In genomic region chr21:42525228-42525604, GRCh38 we compare ENCODE assay signal across 8 cellular contexts. TPM values are rescaled to one million over a fixed set of nuclear protein-coding genes. Genes with fewer than 3 reads are reported as not detected.
A peak's percentile ranks its signal among the peaks of the same experiment; 100 is the strongest.
DNase-seq lines count a peak whose midpoint lies in the region; ATAC-seq, FAIRE-seq and TF ChIP-seq lines count a peak whose summit lies in the region.

No MANE protein-coding gene starts in this region.

- no peak overlapping the region for H3K27ac ChIP-seq in HepG2 (ENCODE audit: extremely low read length, insufficient read depth, low read length)
- H3K27ac ChIP-seq in aorta (ENCODE audit: low read depth in 1 of 2, low read length in 2 of 2) = no peak overlapping the region

- in situ Hi-C loops in HepG2 (cut with HindIII; ENCODE audit: extremely low pct_ligation_motif_present, low pct_unique_long_range_greater_than_20kb) = no loop called here

- POLR2A ChIA-PET in HepG2 (lab: Yijun Ruan, JAX) = interaction anchor here (0.8 kb wide), 1 partner anchor 12 kb away, joined by 3 read pairs; no protein-coding TSS in a partner anchor

- no peak for TF ChIP-seq EP300 in HepG2 (IDR thresholded peaks at IDR 0.05; ENCODE audit: low read depth in 2 of 2, low read length in 2 of 2)
- no peak for TF ChIP-seq EP300 in HepG2 (CRISPR knock-in tag; IDR thresholded peaks at IDR 0.05; ENCODE audit: borderline replicate concordance)

- no peaks in the 10 kb centered on the region for H3K79me2 ChIP-seq in HepG2 (ENCODE audit: insufficient read depth, low read length)

- H3K4me2 ChIP-seq in HepG2 (ENCODE audit: low read depth, low read length) = peak overlapping the region; percentile 30; the same call in 1 of the 2 replicates

- intact Hi-C loops in HepG2 (cut with micrococcal nuclease; ENCODE audit: unreplicated experiment) = loop anchor here (5.0 kb wide), 1 partner anchor 47 kb away; no protein-coding TSS in a partner anchor
- intact Hi-C loops in aorta (cut with DNase I) = no loop called here

- H4K20me1 ChIP-seq in HepG2 (ENCODE audit: insufficient read depth, low read length) = no peaks in the 10 kb centered on the region

- H3K9me3 ChIP-seq in HepG2 (ENCODE audit: low read length) (no peaks in the 10 kb centered on the region), aorta (ENCODE audit: control insufficient read depth, low read length) (no peaks in the 10 kb centered on the region)

- no peak for TF ChIP-seq CTCF in HepG2 (CRISPR knock-in tag; IDR thresholded peaks at IDR 0.05)

- TF ChIP-seq RAD21 in HepG2 (CRISPR knock-in tag; IDR thresholded peaks at IDR 0.05) = no peak

- H3K9ac ChIP-seq in HepG2 (ENCODE audit: insufficient read depth, low read depth, low read length) = no peak overlapping the region

- H3K36me3 ChIP-seq in HepG2 (replicated peaks in 1 of 2; ENCODE audit: control insufficient read depth in 1 of 2, insufficient read depth in 2 of 2, low read length in 2 of 2) = no peaks in the 10 kb centered on the region
- no peaks in the 10 kb centered on the region for H3K36me3 ChIP-seq in aorta (ENCODE audit: control insufficient read depth in 1 of 2, insufficient read depth in 2 of 2, low read length in 1 of 2)

- no TSS peak for BruUV-seq in HepG2 (replicated peaks; lab: Mats Ljungman, UMichigan)

- 20% methylated on average over 6 of the region's 8 CpGs for WGBS in HepG2 (ENCODE audit: low lambda C conversion rate)
- 16 to 17% methylated on average over 8 of the region's 8 CpGs for WGBS in aorta, 2 donors

- H3K4me1 ChIP-seq in HepG2 (ENCODE audit: insufficient read depth, low read length) (peaks cover 40% of the 10 kb centered on the region), aorta (ENCODE audit: control insufficient read depth in 1 of 2, insufficient read depth in 2 of 2, low read length in 2 of 2) (no peaks in the 10 kb centered on the region)

- no peaks in the 10 kb centered on the region for H3K9me3 Mint-ChIP-seq in activated naive CD8-positive, alpha-beta T cell (ENCODE audit: low read depth)

- ATAC-seq in GM18511 (IDR thresholded peaks at IDR 0.05; ENCODE audit: unreplicated experiment) (peak; percentile 34), HG02759 (IDR thresholded peaks at IDR 0.05; ENCODE audit: unreplicated experiment) (peak; percentile 19), HepG2 (no peak), aorta (ENCODE audit: low FRiP score) (peak; percentile 20), SK-N-SH treated with all-trans-retinoic acid at 6 μM for 48 hours (no peak)

- no peaks in the 10 kb centered on the region for H3K27me3 Mint-ChIP-seq in activated naive CD8-positive, alpha-beta T cell

- no peak for TF ChIP-seq POLR2A in HepG2 (IDR thresholded peaks at IDR 0.05; ENCODE audit: insufficient read depth in 1 of 2, low read depth in 2 of 2, low read length in 2 of 2)

- FAIRE-seq in HepG2 (lab: Jason Lieb, UNC) (no peak), GM19239 (lab: Jason Lieb, UNC) (no peak)

- H3K4me3 Mint-ChIP-seq in activated naive CD8-positive, alpha-beta T cell = peak overlapping the region; percentile 58

- H3K4me3 ChIP-seq in HepG2 (replicated peaks in 1 of 3; ENCODE audit: insufficient read depth in 1 of 3, low read depth in 2 of 3, low read length in 3 of 3) = no peak overlapping the region
- no peak overlapping the region for H3K4me3 ChIP-seq in aorta (ENCODE audit: low read length in 2 of 2)

- no peak for DNase-seq in HepG2 (ENCODE audit: low spot score)
- DNase-seq in aorta = no peak
- no peak for DNase-seq in GM19239 (ENCODE audit: insufficient read length, low spot score)
- DNase-seq in activated CD4-positive, alpha-beta T cell treated with anti-CD3 and anti-CD28 coated beads for 1 hour = no peak

- CTCF ChIA-PET in HepG2 (lab: Yijun Ruan, JAX; ENCODE audit: low intra/inter-chr PET ratio, low total read pairs) = no interaction called here

- H3K27me3 ChIP-seq in HepG2 (ENCODE audit: control insufficient read depth in 1 of 2, insufficient read depth in 2 of 2, low read length in 2 of 2) (0 out of 5 replicates have a peak, but pooled peaks cover 0 to 4% of the 10 kb centered on the region in 2 experiments), aorta (ENCODE audit: control insufficient read depth in 1 of 2, insufficient read depth in 2 of 2, low read length in 1 of 2) (no peaks in the 10 kb centered on the region)

- peaks cover 15% of the 10 kb centered on the region for H3K36me3 Mint-ChIP-seq in activated naive CD8-positive, alpha-beta T cell

- no peak overlapping the region for H2AFZ ChIP-seq in HepG2 (ENCODE audit: low read length)

- H3K4me1 Mint-ChIP-seq in activated naive CD8-positive, alpha-beta T cell (ENCODE audit: low read depth) = peaks cover 55% of the 10 kb centered on the region

- H3K27ac Mint-ChIP-seq in activated naive CD8-positive, alpha-beta T cell = peak overlapping the region; percentile 64

TF ChIP-seq in HepG2, 621 proteins besides CTCF, POLR2A, EP300 and RAD21 (continues in another document):
- TF ChIP-seq ZSCAN22 (CRISPR knock-in tag; IDR thresholded peaks at IDR 0.05) (no peak), ZFP36 (IDR thresholded peaks at IDR 0.05; ENCODE audit: borderline replicate concordance, low read depth, low read length, partially characterized antibody) (no peak), POLR2AphosphoS5 (IDR thresholded peaks at IDR 0.05; ENCODE audit: low read depth, low read length) (no peak)

TF ChIP-seq in SK-N-SH treated with all-trans-retinoic acid at 6 μM for 48 hours, 23 proteins besides CTCF, POLR2A, EP300 and RAD21 (continues in another document):
- TF ChIP-seq PPARA (CRISPR knock-in tag; IDR thresholded peaks at IDR 0.05; ENCODE audit: borderline replicate concordance) (no peak), GLIS3 (CRISPR knock-in tag; IDR thresholded peaks at IDR 0.05) (no peak), ZNF565 (CRISPR knock-in tag; conservative IDR thresholded peaks at IDR 0.05; ENCODE audit: low read depth) (no peak)
- TF ChIP-seq, protein P1, sequence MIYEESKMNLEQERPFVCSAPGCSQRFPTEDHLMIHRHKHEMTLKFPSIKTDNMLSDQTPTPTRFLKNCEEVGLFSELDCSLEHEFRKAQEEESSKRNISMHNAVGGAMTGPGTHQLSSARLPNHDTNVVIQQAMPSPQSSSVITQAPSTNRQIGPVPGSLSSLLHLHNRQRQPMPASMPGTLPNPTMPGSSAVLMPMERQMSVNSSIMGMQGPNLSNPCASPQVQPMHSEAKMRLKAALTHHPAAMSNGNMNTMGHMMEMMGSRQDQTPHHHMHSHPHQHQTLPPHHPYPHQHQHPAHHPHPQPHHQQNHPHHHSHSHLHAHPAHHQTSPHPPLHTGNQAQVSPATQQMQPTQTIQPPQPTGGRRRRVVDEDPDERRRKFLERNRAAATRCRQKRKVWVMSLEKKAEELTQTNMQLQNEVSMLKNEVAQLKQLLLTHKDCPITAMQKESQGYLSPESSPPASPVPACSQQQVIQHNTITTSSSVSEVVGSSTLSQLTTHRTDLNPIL (CRISPR knock-in tag; IDR thresholded peaks at IDR 0.05; ENCODE audit: low read depth) = no peak

RNA-seq across cellular contexts. Expression of gene SLC37A1, which starts 11.6 kb away (rescaled TPM):
- total RNA-seq in HepG2 (2016; rRNA removed; fragmentation: Illumina TruSeq; extraction: Trizol) = 0.17 and 0.40 TPM in 2 replicates
- 0.18 TPM in 1 of 2 replicates, not detected in the other for total RNA-seq in HepG2 (2016; cell fraction: cytosol; rRNA removed; fragmentation: Illumina TruSeq; extraction: Trizol; ENCODE audit: low read depth)
- 0.10 and 0.28 TPM in 2 replicates for total RNA-seq in HepG2 (2016; cell fraction: insoluble cytoplasmic fraction; rRNA removed; fragmentation: Illumina TruSeq; extraction: Trizol)
- total RNA-seq in HepG2 (2016; cell fraction: membrane; rRNA removed; fragmentation: Illumina TruSeq; extraction: Trizol) = 0.31 and 0.48 TPM in 2 replicates
- total RNA-seq in HepG2 (2016; cell fraction: nucleus; rRNA removed; fragmentation: Illumina TruSeq; extraction: Trizol) = 0.31 and 0.34 TPM in 2 replicates
- polyA plus RNA-seq in HepG2 (2011; rRNA removed) = 0.14 and 0.22 TPM in 2 replicates
- polyA plus RNA-seq in HepG2 (2011; cell fraction: cytosol; rRNA removed) = 0.12 and 0.14 TPM in 2 replicates
- polyA plus RNA-seq in HepG2 (2011; cell fraction: nucleus; rRNA removed) = 0.19 and 0.29 TPM in 2 replicates
- 0.13 and 0.28 TPM in 2 replicates for polyA plus RNA-seq in HepG2 (2012)
- 0.18 and 0.58 TPM in 2 replicates for polyA plus RNA-seq in HepG2 (2016; cell fraction: cytosol; fragmentation: Illumina TruSeq; extraction: Trizol; ENCODE audit: low read depth)
- polyA plus RNA-seq in HepG2 (2016; cell fraction: insoluble cytoplasmic fraction; fragmentation: Illumina TruSeq; extraction: Trizol; ENCODE audit: low read depth) = 0.12 and 0.25 TPM in 2 replicates
- 0.35 and 0.40 TPM in 2 replicates for polyA plus RNA-seq in HepG2 (2016; cell fraction: membrane; fragmentation: Illumina TruSeq; extraction: Trizol; ENCODE audit: low read depth)
- polyA plus RNA-seq in HepG2 (2016; cell fraction: nucleus; fragmentation: Illumina TruSeq; extraction: Trizol; ENCODE audit: insufficient read depth, low read depth) = 0.37 and 0.70 TPM in 2 replicates
- 0.80 and 7.9 TPM in 2 replicates for polyA minus RNA-seq in HepG2 (2011; rRNA and poly(A)+ RNA removed; ENCODE audit: low replicate concordance)
- 0.49 TPM in 1 of 2 replicates, not detected in the other for polyA minus RNA-seq in HepG2 (2011; cell fraction: cytosol; rRNA and poly(A)+ RNA removed)
- polyA minus RNA-seq in HepG2 (2011; cell fraction: nucleus; rRNA and poly(A)+ RNA removed) = 0.12 and 0.39 TPM in 2 replicates
- total RNA-seq in aorta = 10 to 100 TPM in 1 of 2 donors, 1 to 10 TPM in 1; 6.5 to 11.7 TPM
- polyA plus RNA-seq in aorta = 1 to 10 TPM; 5.0 to 6.3 TPM

RNA-seq across cellular contexts. Expression of gene RSPH1, which starts 29.2 kb away (rescaled TPM):
- total RNA-seq in HepG2 (2016; rRNA removed; fragmentation: Illumina TruSeq; extraction: Trizol) (not detected in 2 replicates), aorta (under 1 TPM in 1 of 2 donors, not detected in 1; 0.26 TPM)
- total RNA-seq in HepG2 (2016; cell fraction: cytosol; rRNA removed; fragmentation: Illumina TruSeq; extraction: Trizol; ENCODE audit: low read depth) = not detected in 2 replicates
- not detected in 2 replicates for total RNA-seq in HepG2 (2016; cell fraction: insoluble cytoplasmic fraction; rRNA removed; fragmentation: Illumina TruSeq; extraction: Trizol)
- not detected in 2 replicates for total RNA-seq in HepG2 (2016; cell fraction: membrane; rRNA removed; fragmentation: Illumina TruSeq; extraction: Trizol)
- total RNA-seq in HepG2 (2016; cell fraction: nucleus; rRNA removed; fragmentation: Illumina TruSeq; extraction: Trizol) = not detected in 2 replicates
- polyA plus RNA-seq in HepG2 (2011; rRNA removed) (not detected in 2 replicates), aorta (1 to 10 TPM in 1 of 2 donors, under 1 TPM in 1; 0.18 to 1.6 TPM)
- polyA plus RNA-seq in HepG2 (2011; cell fraction: cytosol; rRNA removed) = not detected in 2 replicates
- not detected in 2 replicates for polyA plus RNA-seq in HepG2 (2011; cell fraction: nucleus; rRNA removed)
- polyA plus RNA-seq in HepG2 (2012) = not detected in 2 replicates
- polyA plus RNA-seq in HepG2 (2016; cell fraction: cytosol; fragmentation: Illumina TruSeq; extraction: Trizol; ENCODE audit: low read depth) = not detected in 2 replicates
- not detected in 2 replicates for polyA plus RNA-seq in HepG2 (2016; cell fraction: insoluble cytoplasmic fraction; fragmentation: Illumina TruSeq; extraction: Trizol; ENCODE audit: low read depth)
- polyA plus RNA-seq in HepG2 (2016; cell fraction: membrane; fragmentation: Illumina TruSeq; extraction: Trizol; ENCODE audit: low read depth) = not detected in 2 replicates
- polyA plus RNA-seq in HepG2 (2016; cell fraction: nucleus; fragmentation: Illumina TruSeq; extraction: Trizol; ENCODE audit: insufficient read depth, low read depth) = not detected in 2 replicates
- not detected in 2 replicates for polyA minus RNA-seq in HepG2 (2011; rRNA and poly(A)+ RNA removed; ENCODE audit: low replicate concordance)
- not detected in 2 replicates for polyA minus RNA-seq in HepG2 (2011; cell fraction: cytosol; rRNA and poly(A)+ RNA removed)
- not detected in 2 replicates for polyA minus RNA-seq in HepG2 (2011; cell fraction: nucleus; rRNA and poly(A)+ RNA removed)

Comparison
In these comparisons a context has a peak if more than half of its experiments do, and no peak if none do; other contexts are left out.
1. ATAC-seq: peak in GM18511 (single experiment), HG02759 (single experiment) and aorta (single experiment); none in HepG2 (single experiment) and SK-N-SH treated with all-trans-retinoic acid at 6 μM for 48 hours (single experiment).